Comparison of ENCODE assay signal across 16 cellular contexts in genomic region chr6:143195349-143195845, GRCh38.
DNase-seq lines count a peak whose midpoint lies in the region; ATAC-seq, FAIRE-seq and TF ChIP-seq lines count a peak whose summit lies in the region.
"Had no signal": no experiment of that assay in that cellular context is flagged by ENCODE, and none has a peak within 500 bp of the region (broad histone marks: within the 10 kb centered on the region; RNA-seq: fewer than 3 reads in every experiment).

No MANE protein-coding gene starts in this region.

- TF ChIP-seq RAD21 in HepG2 (CRISPR knock-in tag; IDR thresholded peaks at IDR 0.05): no peak

- WGBS in adrenal gland, 4 donors: 39 to 46% (median 42%) methylated on average over 10 of the region's 10 CpGs
- 94% methylated on average over 10 of the region's 10 CpGs for WGBS in HepG2 (ENCODE audit: low lambda C conversion rate)

- POLR2A ChIA-PET in HepG2 (lab: Yijun Ruan, JAX): no interaction called here
- POLR2A ChIA-PET in T-cell (lab: Charles Lee): no interaction called here

- H3K9me3 ChIP-seq in adrenal gland (replicated peaks in 1 of 3) (no peaks in the 10 kb centered on the region), HepG2 (ENCODE audit: low read length) (no peaks in the 10 kb centered on the region)

- H3K4me2 ChIP-seq in HepG2 (ENCODE audit: low read depth, low read length): no peak overlapping the region

- H3K36me3 Mint-ChIP-seq in T-cell: peaks cover 37% of the 10 kb centered on the region

- H3K9ac ChIP-seq in HepG2 (ENCODE audit: insufficient read depth, low read depth, low read length): no peak overlapping the region

- H3K27ac Mint-ChIP-seq in T-cell: no peak overlapping the region
- H3K27ac Mint-ChIP-seq: CD4-positive, alpha-beta T cell had no signal

- no peaks in the 10 kb centered on the region for H4K20me1 ChIP-seq in HepG2 (ENCODE audit: insufficient read depth, low read length)

- H3K9me3 Mint-ChIP-seq in T-cell: no peaks in the 10 kb centered on the region
- H3K9me3 Mint-ChIP-seq: CD4-positive, alpha-beta T cell had no signal

- no TSS peak for BruUV-seq in HepG2 (replicated peaks; lab: Mats Ljungman, UMichigan)

- H3K4me3 ChIP-seq in adrenal gland: no peak overlapping the region
- H3K4me3 ChIP-seq in HepG2 (replicated peaks in 1 of 3; ENCODE audit: insufficient read depth in 1 of 3, low read depth in 2 of 3, low read length in 3 of 3): no peak overlapping the region

- CTCF ChIA-PET in HepG2 (lab: Yijun Ruan, JAX; ENCODE audit: low intra/inter-chr PET ratio, low total read pairs) (no interaction called here), T-cell (lab: Charles Lee) (no interaction called here)

- ATAC-seq in HepG2 (no peak), T-cell (replicated peaks in 1 of 4) (no peak)
- ATAC-seq in activated CD4-positive, CD25-positive, alpha-beta regulatory T cell treated with anti-CD3 and anti-CD28 coated beads, Interleukin-2, amount 50 U/mL, for 24 hours: no peak
- ATAC-seq: PC-3 had no signal

- H3K27me3 ChIP-seq in adrenal gland (no peaks in the 10 kb centered on the region), HepG2 (ENCODE audit: control insufficient read depth in 1 of 2, insufficient read depth in 2 of 2, low read length in 2 of 2) (no peaks in the 10 kb centered on the region)

- H3K4me1 Mint-ChIP-seq in T-cell: no peaks in the 10 kb centered on the region

- DNase-seq in adrenal gland (peak in 5 of 7 donors; percentile 36 to 55 (median 49)), glomerular endothelial cell (ENCODE audit: extremely low read depth, low read depth, low spot score) (peak; percentile 27), HepG2 (ENCODE audit: low spot score) (no peak), pulmonary artery endothelial cell (ENCODE audit: low read depth, low spot score) (peak; percentile 58), AG20443 (ENCODE audit: low spot score) (no peak), NCI-H1105 treated with DMSO at 0.1 percent for 48 hours (lab: John Stamatoyannopoulos, UW) (no peak), T-cell (no peak)
- DNase-seq: AML-193; CD4-positive, alpha-beta T cell; DMS79 treated with DMSO at 0.1 percent for 48 hours; GDM1; GOT3; NCI-H1694 treated with DMSO at 0.1 percent for 48 hours; NCI-H69; PC-3 had no signal

- no peak for TF ChIP-seq POLR2A in adrenal gland (IDR thresholded peaks at IDR 0.05)
- no peak for TF ChIP-seq POLR2A in HepG2 (IDR thresholded peaks at IDR 0.05; ENCODE audit: insufficient read depth in 1 of 2, low read depth in 2 of 2, low read length in 2 of 2)

- no peaks in the 10 kb centered on the region for H3K27me3 Mint-ChIP-seq in T-cell
- H3K27me3 Mint-ChIP-seq: CD4-positive, alpha-beta T cell had no signal

- H3K4me1 ChIP-seq in adrenal gland (replicated peaks in 1 of 2) (peaks cover 9 to 38% of the 10 kb centered on the region in 2 donors), HepG2 (ENCODE audit: insufficient read depth, low read length) (peaks cover 7% of the 10 kb centered on the region; the same call in 1 of the 2 replicates)

- H3K79me2 ChIP-seq in HepG2 (ENCODE audit: insufficient read depth, low read length): no peaks in the 10 kb centered on the region

- no peak overlapping the region for H2AFZ ChIP-seq in HepG2 (ENCODE audit: low read length)

- intact Hi-C loops in adrenal gland (cut with DNase I): no loop called here
- intact Hi-C loops in HepG2 (cut with micrococcal nuclease; ENCODE audit: unreplicated experiment): no loop called here

- FAIRE-seq in HepG2 (lab: Jason Lieb, UNC): no peak

- H3K27ac ChIP-seq in adrenal gland (peak overlapping the region in 4 of 5 donors; percentile 7 to 60 (median 36)), HepG2 (ENCODE audit: extremely low read length, insufficient read depth, low read length) (no peak overlapping the region)

- TF ChIP-seq CTCF in adrenal gland (IDR thresholded peaks at IDR 0.05) (no peak), HepG2 (CRISPR knock-in tag; IDR thresholded peaks at IDR 0.05) (no peak)

- no peak for TF ChIP-seq EP300 in HepG2 (IDR thresholded peaks at IDR 0.05; ENCODE audit: low read depth in 2 of 2, low read length in 2 of 2)
- TF ChIP-seq EP300 in HepG2 (CRISPR knock-in tag; IDR thresholded peaks at IDR 0.05; ENCODE audit: borderline replicate concordance): no peak

- no peaks in the 10 kb centered on the region for H3K36me3 ChIP-seq in adrenal gland (replicated peaks in 1 of 2)
- peaks cover 0 to 5% of the 10 kb centered on the region in 2 experiments; a peak in 3 of 5 replicates for H3K36me3 ChIP-seq in HepG2 (replicated peaks in 1 of 2; ENCODE audit: control insufficient read depth in 1 of 2, insufficient read depth in 2 of 2, low read length in 2 of 2)

- in situ Hi-C loops in HepG2 (cut with HindIII; ENCODE audit: extremely low pct_ligation_motif_present, low pct_unique_long_range_greater_than_20kb): no loop called here

- H3K4me3 Mint-ChIP-seq in T-cell: no peak overlapping the region
- H3K4me3 Mint-ChIP-seq: CD4-positive, alpha-beta T cell had no signal

TF ChIP-seq in HepG2, 621 proteins besides CTCF, POLR2A, EP300 and RAD21:
- TF ChIP-seq ZNF263 (CRISPR knock-in tag; IDR thresholded peaks at IDR 0.05): peak; percentile 43; the same call in 1 of the 2 replicates
- no peak for TF ChIP-seq TBX2 (CRISPR knock-in tag; IDR thresholded peaks at IDR 0.05; ENCODE audit: borderline replicate concordance)

Comparison
In these comparisons a context has a peak if more than half of its experiments do, and no peak if none do; other contexts are left out.
1. DNase-seq: peak in adrenal gland (5 of 7), glomerular endothelial cell (single experiment) and pulmonary artery endothelial cell (single experiment); none in HepG2 (single experiment), AG20443 (single experiment), NCI-H1105 treated with DMSO at 0.1 percent for 48 hours (single experiment) and T-cell (0 of 34).